In genomic region chr15:88982304-88982945, GRCh38 we compare ENCODE assay signal across 1 cellular context.
TF ChIP-seq lines count a peak whose summit lies in the region.

No MANE protein-coding gene starts in this region.

TF ChIP-seq in GM12878, 131 proteins besides CTCF, POLR2A, EP300 and RAD21 (continued from another document):
- TF ChIP-seq ZNF592 (IDR thresholded peaks at IDR 0.05) = no peak
- no peak for TF ChIP-seq GABPA (IDR thresholded peaks at IDR 0.05; ENCODE audit: low read depth)
- TF ChIP-seq RUNX3 (IDR thresholded peaks at IDR 0.05; ENCODE audit: low read length) = peak; percentile 92
- TF ChIP-seq HSF1 (IDR thresholded peaks at IDR 0.05; ENCODE audit: low read depth, low read length) = no peak
- no peak for TF ChIP-seq ZNF384 (IDR thresholded peaks at IDR 0.05; ENCODE audit: borderline replicate concordance, low read depth, low read length)
- TF ChIP-seq ZNF217 (IDR thresholded peaks at IDR 0.05) = peak; percentile 63; the same call in 1 of the 2 replicates
- 0 out of 2 replicates have a peak, but pooled peaks have one; percentile 34 for TF ChIP-seq NFIC (IDR thresholded peaks at IDR 0.05; ENCODE audit: low read depth, low read length)
- TF ChIP-seq ZNF274 (IDR thresholded peaks at IDR 0.05; ENCODE audit: insufficient read depth, insufficient read length) = no peak
- no peak for TF ChIP-seq HDAC2 (IDR thresholded peaks at IDR 0.05)
- peak; percentile 94 for TF ChIP-seq SPI1 (IDR thresholded peaks at IDR 0.05; ENCODE audit: borderline replicate concordance, insufficient read depth, low read depth, low read length)
- TF ChIP-seq RB1 (IDR thresholded peaks at IDR 0.05; ENCODE audit: borderline replicate concordance) = no peak
- TF ChIP-seq SKIL (IDR thresholded peaks at IDR 0.05; ENCODE audit: low read depth, poor library complexity, severe bottlenecking) = peak; percentile 61
- TF ChIP-seq MEF2B (IDR thresholded peaks at IDR 0.05; ENCODE audit: partially characterized antibody, poor library complexity, severe bottlenecking) = peak; percentile 93
- TF ChIP-seq BCL3 (IDR thresholded peaks at IDR 0.05; ENCODE audit: borderline replicate concordance, insufficient read depth, low read depth, low read length, poor library complexity, severe bottlenecking) = no peak
- peak; percentile 24; the same call in 1 of the 2 replicates for TF ChIP-seq TBL1XR1 (IDR thresholded peaks at IDR 0.05; ENCODE audit: low read depth, low read length)
- TF ChIP-seq PAX5 (IDR thresholded peaks at IDR 0.05; ENCODE audit: borderline replicate concordance, low read depth, low read length) = peak; percentile 93
- no peak for TF ChIP-seq KAT2A (conservative IDR thresholded peaks at IDR 0.05; ENCODE audit: control insufficient read depth, low read depth, low read length)
- no peak for TF ChIP-seq E2F8 (IDR thresholded peaks at IDR 0.05; ENCODE audit: low read depth, partially characterized antibody)
- TF ChIP-seq NR2F1 (conservative IDR thresholded peaks at IDR 0.05) = peak; percentile 79
TF ChIP-seq in GM12878: peak in this region for 28.
